29 cellular contexts compared by ENCODE assay signal in the genomic region with DNA sequence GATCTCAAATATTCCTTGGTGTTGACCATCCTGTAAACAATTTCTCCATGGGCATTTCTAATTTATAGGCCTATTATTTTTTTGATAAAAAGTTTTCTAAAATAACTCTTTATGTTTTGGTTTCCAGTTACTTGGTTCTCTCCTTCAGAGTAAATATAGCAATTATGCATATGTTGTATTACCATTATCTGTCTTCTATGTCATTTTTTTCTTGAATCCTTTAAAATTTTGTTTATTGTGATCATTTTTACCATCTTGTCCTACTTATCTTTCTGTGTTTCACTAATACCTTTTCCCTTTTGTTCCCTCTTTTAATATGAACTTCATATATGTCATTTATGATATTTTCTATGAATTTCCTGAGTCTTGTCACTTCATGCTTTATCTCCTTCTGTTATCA.
"Had no signal": no experiment of that assay in that cellular context is flagged by ENCODE, and none has a peak within 500 bp of the region (broad histone marks: within the 10 kb centered on the region; RNA-seq: fewer than 3 reads in every experiment).

No MANE protein-coding gene starts in this region.

- H3K27ac ChIP-seq: adrenal gland, ascending aorta, body of pancreas, brain microvascular endothelial cell, breast epithelium, cardiac muscle cell had no signal

- H3K36me3 ChIP-seq: adrenal gland, ascending aorta, brain microvascular endothelial cell, breast epithelium, cardiac muscle cell had no signal

- DNase-seq: activated effector memory CD4-positive, alpha-beta T cell treated with anti-CD3 and anti-CD28 coated beads, Interleukin-2, amount 50 U/mL, for 16 hours; activated effector memory CD4-positive, alpha-beta T cell treated with Interleukin-2 at 50 U/mL for 16 hours; activated gamma-delta T cell; activated gamma-delta T cell treated with Interleukin-2 at 50 U/mL for 16 hours; activated naive CD4-positive, alpha-beta T cell; activated naive CD4-positive, alpha-beta T cell treated with anti-CD3 and anti-CD28 coated beads for 36 hours; activated naive CD4-positive, alpha-beta T cell treated with anti-CD3 and anti-CD28 coated beads, Interleukin-2, amount 10 ng/mL, durations not matched to agents 7 days and 5 days; activated naive CD4-positive, alpha-beta T cell treated with anti-CD3 and anti-CD28 coated beads, Interleukin-2, amount 50 U/mL, for 16 hours; activated naive CD4-positive, alpha-beta T cell treated with Interleukin-2 at 50 U/mL for 16 hours; activated naive CD8-positive, alpha-beta T cell treated with anti-CD3 and anti-CD28 coated beads for 36 hours; activated naive CD8-positive, alpha-beta T cell treated with anti-CD3 and anti-CD28 coated beads, Interleukin-2, amount 10 ng/mL, durations not matched to agents 7 days and 5 days; activated naive CD8-positive, alpha-beta T cell treated with anti-CD3 and anti-CD28 coated beads, Interleukin-2, amount 50 U/mL, for 24 hours; activated T-cell treated with anti-CD3 and anti-CD28 coated beads, Interleukin-2, amount 50 U/mL, for 24 hours; activated T-cell treated with anti-CD3 and anti-CD28 coated beads, Interleukin-2, amount 50 U/mL, for 4 hours; activated T-cell treated with anti-CD3 and anti-CD28 coated beads, Interleukin-2, amount 50 U/mL, for 48 hours; activated T-cell treated with anti-CD3 and anti-CD28 coated beads, Interleukin-2, amount 50 U/mL, for 72 hours; adrenal gland; amniotic stem cell; amygdala; anterior cingulate cortex; aorta; body of pancreas; brain microvascular endothelial cell; caudate nucleus; central memory CD4-positive, alpha-beta T cell; cerebellar nuclear complex had no signal

- H3K9me3 ChIP-seq: adrenal gland, body of pancreas had no signal

- H3K4me1 ChIP-seq: adrenal gland, ascending aorta, body of pancreas, breast epithelium had no signal

- H3K4me3 ChIP-seq: adrenal gland, ascending aorta, body of pancreas, breast epithelium, cardiac muscle cell had no signal
